Comparison of ENCODE assay signal across 13 cellular contexts in the genomic region with DNA sequence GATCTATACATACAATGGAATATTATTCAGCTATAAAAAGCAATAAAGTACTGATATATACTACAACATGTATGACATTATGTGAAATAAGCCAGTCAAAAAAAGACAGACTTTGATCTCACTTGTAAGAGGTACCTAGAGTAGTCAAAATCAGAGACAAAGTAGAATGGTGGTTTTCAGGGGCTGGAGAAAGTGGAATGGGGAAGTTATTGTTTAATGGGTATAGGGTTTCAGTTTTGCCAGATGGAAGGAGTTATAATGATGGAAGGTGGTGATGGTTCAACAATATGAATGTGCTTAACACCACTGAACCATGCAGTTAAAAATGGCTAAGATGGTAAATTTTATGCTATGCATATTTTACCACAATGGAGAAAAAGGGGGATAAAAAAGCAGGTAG. TPM values are rescaled to one million over a fixed set of nuclear protein-coding genes. Genes with fewer than 3 reads are reported as not detected.
"Had no signal": no experiment of that assay in that cellular context is flagged by ENCODE, and none has a peak within 500 bp of the region (broad histone marks: within the 10 kb centered on the region; RNA-seq: fewer than 3 reads in every experiment).

No MANE protein-coding gene starts in this region.

- H3K9me3 ChIP-seq: esophagus muscularis mucosa, psoas muscle, right lobe of liver had no signal

- H3K4me3 ChIP-seq: esophagus muscularis mucosa, psoas muscle, right lobe of liver had no signal

- H3K9me3 Mint-ChIP-seq: natural killer cell treated with Interleukin-12 subunit alpha and Interleukin-12 subunit beta and Interleukin-15 and Interleukin-18, amount 100 ng/mL, for 72 hours; stimulated activated effector memory CD8-positive, alpha-beta T cell treated with anti-CD3 and anti-CD28 coated beads, Interleukin-12 subunit alpha, Interleukin-12 subunit beta, amount 100 ng/mL, for 72 hours had no signal

- DNase-seq: activated CD4-positive, alpha-beta T cell treated with anti-CD3 and anti-CD28 coated beads for 48 hours; activated CD8-positive, alpha-beta memory T cell treated with anti-CD3 and anti-CD28 coated beads, Interleukin-2, amount 50 U/mL, for 48 hours; activated CD8-positive, alpha-beta T cell treated with anti-CD3 and anti-CD28 coated beads, Interleukin-2, amount 10 ng/mL, durations not matched to agents 7 days and 5 days; activated naive CD4-positive, alpha-beta T cell treated with Interleukin-2 at 50 U/mL for 16 hours; nucleus accumbens; psoas muscle; right lobe of liver; substantia nigra; T-helper 9 cell had no signal

- ATAC-seq: activated CD8-positive, alpha-beta T cell treated with anti-CD3 and anti-CD28 coated beads, Interleukin-2, amount 10 ng/mL, durations not matched to agents 7 days and 5 days; natural killer cell treated with Interleukin-12 subunit alpha and Interleukin-12 subunit beta and Interleukin-15 and Interleukin-18, amount 100 ng/mL, for 72 hours; psoas muscle; right lobe of liver; stimulated activated effector memory CD8-positive, alpha-beta T cell treated with anti-CD3 and anti-CD28 coated beads, Interleukin-12 subunit alpha, Interleukin-12 subunit beta, amount 100 ng/mL, for 72 hours had no signal

- H3K27me3 ChIP-seq: esophagus muscularis mucosa, right lobe of liver had no signal

- FAIRE-seq: astrocyte had no signal

- H3K36me3 Mint-ChIP-seq: natural killer cell treated with Interleukin-12 subunit alpha and Interleukin-12 subunit beta and Interleukin-15 and Interleukin-18, amount 100 ng/mL, for 72 hours; stimulated activated effector memory CD8-positive, alpha-beta T cell treated with anti-CD3 and anti-CD28 coated beads, Interleukin-12 subunit alpha, Interleukin-12 subunit beta, amount 100 ng/mL, for 72 hours had no signal

- H3K36me3 ChIP-seq: esophagus muscularis mucosa, right lobe of liver had no signal

- H3K4me3 Mint-ChIP-seq: activated CD8-positive, alpha-beta T cell treated with anti-CD3 and anti-CD28 coated beads, Interleukin-2, amount 10 ng/mL, durations not matched to agents 7 days and 5 days; natural killer cell treated with Interleukin-12 subunit alpha and Interleukin-12 subunit beta and Interleukin-15 and Interleukin-18, amount 100 ng/mL, for 72 hours; stimulated activated effector memory CD8-positive, alpha-beta T cell treated with anti-CD3 and anti-CD28 coated beads, Interleukin-12 subunit alpha, Interleukin-12 subunit beta, amount 100 ng/mL, for 72 hours had no signal

- H3K4me1 Mint-ChIP-seq: stimulated activated effector memory CD8-positive, alpha-beta T cell treated with anti-CD3 and anti-CD28 coated beads, Interleukin-12 subunit alpha, Interleukin-12 subunit beta, amount 100 ng/mL, for 72 hours had no signal

- H3K4me1 ChIP-seq: psoas muscle had no signal

- H3K27ac ChIP-seq: psoas muscle, right lobe of liver had no signal

- H3K27ac Mint-ChIP-seq: activated CD8-positive, alpha-beta T cell treated with anti-CD3 and anti-CD28 coated beads, Interleukin-2, amount 10 ng/mL, durations not matched to agents 7 days and 5 days; natural killer cell treated with Interleukin-12 subunit alpha and Interleukin-12 subunit beta and Interleukin-15 and Interleukin-18, amount 100 ng/mL, for 72 hours; stimulated activated effector memory CD8-positive, alpha-beta T cell treated with anti-CD3 and anti-CD28 coated beads, Interleukin-12 subunit alpha, Interleukin-12 subunit beta, amount 100 ng/mL, for 72 hours had no signal

RNA-seq across cellular contexts. Expression of gene COBLL1, which starts 6.3 kb away (rescaled TPM):
- total RNA-seq: activated CD8-positive, alpha-beta T cell treated with anti-CD3 and anti-CD28 coated beads, Interleukin-2, amount 10 ng/mL, durations not matched to agents 7 days and 5 days had no signal
